Comparison of ENCODE assay signal across 17 cellular contexts in the genomic region with DNA sequence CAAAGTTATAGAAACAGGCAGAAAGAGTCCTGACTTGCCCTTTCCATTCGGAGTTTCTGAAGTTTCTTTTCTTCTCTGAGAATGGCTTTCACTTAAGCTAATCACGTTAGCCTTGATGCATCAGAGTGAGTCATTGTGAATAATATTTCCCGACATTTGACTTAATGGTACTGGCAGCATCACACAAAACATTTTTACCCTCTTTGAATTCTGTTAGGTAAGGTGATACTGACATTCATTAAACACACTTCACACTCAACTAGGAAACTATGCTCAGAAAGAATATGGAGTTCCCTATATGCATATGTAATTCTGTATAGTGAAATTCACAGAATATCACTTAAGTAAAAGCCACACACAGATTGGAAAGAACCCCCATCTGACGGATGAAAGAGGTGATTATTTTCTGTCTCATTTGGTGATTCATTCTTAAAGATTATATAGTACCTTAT.
DNase-seq lines count a peak whose midpoint lies in the region; ATAC-seq and TF ChIP-seq lines count a peak whose summit lies in the region.
"Had no signal": no experiment of that assay in that cellular context is flagged by ENCODE, and none has a peak within 500 bp of the region (broad histone marks: within the 10 kb centered on the region; RNA-seq: fewer than 3 reads in every experiment).

No MANE protein-coding gene starts in this region.

- POLR2A ChIA-PET in A673 (lab: Charles Lee; ENCODE audit: low non-redundant PET) = no interaction called here

- intact Hi-C loops in A673 (cut with micrococcal nuclease; ENCODE audit: unreplicated experiment) = no loop called here

- H3K4me3 ChIP-seq in A673 (ENCODE audit: low read depth, low read length, poor library complexity, severe bottlenecking) = no peak overlapping the region
- H3K4me3 ChIP-seq: BLaER1 treated with 17β-estradiol and CSF1 and Interleukin-3, amounts not matched to agents 10 nM and 100 nM had no signal

- no TSS peak for BruUV-seq in A673 (replicated peaks; lab: Mats Ljungman, UMichigan)

- H3K36me3 ChIP-seq in A673 (ENCODE audit: insufficient read depth, low read length, poor library complexity, severe bottlenecking) = no peaks in the 10 kb centered on the region
- H3K36me3 ChIP-seq: BLaER1 treated with 17β-estradiol and CSF1 and Interleukin-3, amounts not matched to agents 10 nM and 100 nM had no signal

- peak; percentile 37 for DNase-seq in A673 (ENCODE audit: low spot score)
- peak; percentile 77 for DNase-seq in HCEC 1CT
- DNase-seq in amniotic epithelial cell (ENCODE audit: low read depth) = peak; percentile 81
- DNase-seq in foreskin keratinocyte = peak; percentile 75 to 86
- no peak for DNase-seq in GOT3 (lab: John Stamatoyannopoulos, UW)
- no peak for DNase-seq in iPS-NIHi7 (ENCODE audit: extremely low spot score)
- DNase-seq: activated CD4-positive, alpha-beta T cell treated with anti-CD3 and anti-CD28 coated beads, Interleukin-2, amount 50 U/mL, for 4 hours; activated naive CD8-positive, alpha-beta T cell treated with anti-CD3 and anti-CD28 coated beads, Interleukin-2, amount 10 ng/mL, durations not matched to agents 7 days and 5 days; cortex of kidney; NCI-H1048; NCI-H345; retina; stimulated activated CD4-positive, alpha-beta T cell treated with anti-CD3 and anti-CD28 coated beads, Interleukin-4, amount 100 ng/mL, for 24 hours; stimulated activated naive CD4-positive, alpha-beta T cell treated with Interleukin-2 at 50 U/mL for 16 hours had no signal

- no peak for TF ChIP-seq CTCF in A673 (conservative IDR thresholded peaks at IDR 0.05; ENCODE audit: low read depth, low read length)
- TF ChIP-seq CTCF in foreskin keratinocyte (conservative IDR thresholded peaks at IDR 0.05) = no peak

- no peaks in the 10 kb centered on the region for H3K9me3 ChIP-seq in A673 (ENCODE audit: low read depth, low read length, poor library complexity, severe bottlenecking)

- peak; percentile 88 for ATAC-seq in foreskin keratinocyte
- ATAC-seq in GM19463 (IDR thresholded peaks at IDR 0.05; ENCODE audit: unreplicated experiment) = no peak
- ATAC-seq in GM21576 (IDR thresholded peaks at IDR 0.05; ENCODE audit: unreplicated experiment) = no peak

- CTCF ChIA-PET in A673 (lab: Charles Lee) = no interaction called here

- H3K27me3 ChIP-seq in A673 (replicated peaks; ENCODE audit: insufficient read depth, low read depth, low read length, poor library complexity) (no peaks in the 10 kb centered on the region), foreskin keratinocyte (no peaks in the 10 kb centered on the region)
- H3K27me3 ChIP-seq: BLaER1 treated with 17β-estradiol and CSF1 and Interleukin-3, amounts not matched to agents 10 nM and 100 nM had no signal

- H3K27ac ChIP-seq in A673 (ENCODE audit: low read depth, low read length, poor library complexity, severe bottlenecking) (no peak overlapping the region), foreskin keratinocyte (peak overlapping the region; percentile 67)
- H3K27ac ChIP-seq: BLaER1 treated with 17β-estradiol and CSF1 and Interleukin-3, amounts not matched to agents 10 nM and 100 nM had no signal

- H3K4me1 ChIP-seq in A673 (ENCODE audit: insufficient read depth, low read length, poor library complexity, severe bottlenecking) = peaks cover 12% of the 10 kb centered on the region
- H3K4me1 ChIP-seq in foreskin keratinocyte = peaks cover 40% of the 10 kb centered on the region

Comparison
In these comparisons a context has a peak if more than half of its experiments do, and no peak if none do; other contexts are left out.
1. DNase-seq: peak in A673 (single experiment), HCEC 1CT (single experiment), amniotic epithelial cell (single experiment) and foreskin keratinocyte (2 of 2); none in GOT3 (single experiment) and iPS-NIHi7 (single experiment).